1 cellular context compared by ENCODE assay signal in genomic region chr4:152951348-152951747, GRCh38.
TF ChIP-seq lines count a peak whose summit lies in the region.

No MANE protein-coding gene starts in this region.

TF ChIP-seq in IMR-90, 13 proteins besides CTCF, POLR2A, EP300 and RAD21:
- no peak for TF ChIP-seq MAZ (IDR thresholded peaks at IDR 0.05; ENCODE audit: borderline replicate concordance, low read depth, low read length)
- TF ChIP-seq RCOR1 (IDR thresholded peaks at IDR 0.05; ENCODE audit: insufficient replicate concordance, low read length), result no peak
- TF ChIP-seq SMC3 (IDR thresholded peaks at IDR 0.05; ENCODE audit: low read depth, low read length), result no peak
- no peak for TF ChIP-seq FOS (IDR thresholded peaks at IDR 0.05; ENCODE audit: low read depth, low read length)
- no peak for TF ChIP-seq MAFK (IDR thresholded peaks at IDR 0.05; ENCODE audit: low read depth, low read length)
- no peak for TF ChIP-seq CEBPB (IDR thresholded peaks at IDR 0.05; ENCODE audit: low read depth, low read length)
- no peak for TF ChIP-seq USF2 (IDR thresholded peaks at IDR 0.05; ENCODE audit: low read depth, low read length)
- no peak for TF ChIP-seq NFE2L2 (IDR thresholded peaks at IDR 0.05; ENCODE audit: low read depth, low read length)
- no peak for TF ChIP-seq CHD1 (IDR thresholded peaks at IDR 0.05; ENCODE audit: low read depth, low read length)
- TF ChIP-seq MXI1 (IDR thresholded peaks at IDR 0.05; ENCODE audit: borderline replicate concordance, low read depth, low read length), result no peak
- no peak for TF ChIP-seq RFX5 (IDR thresholded peaks at IDR 0.05; ENCODE audit: low read depth, low read length)
- TF ChIP-seq ELK1 (IDR thresholded peaks at IDR 0.05; ENCODE audit: borderline replicate concordance, low read depth, low read length), result no peak
- TF ChIP-seq BHLHE40 (IDR thresholded peaks at IDR 0.05; ENCODE audit: low read depth, low read length), result no peak
